ENCODE assay signal across 27 cellular contexts in genomic region chr1:103142466-103142865, GRCh38. TPM values are rescaled to one million over a fixed set of nuclear protein-coding genes. Genes with fewer than 3 reads are reported as not detected.
"Had no signal": no experiment of that assay in that cellular context is flagged by ENCODE, and none has a peak within 500 bp of the region (broad histone marks: within the 10 kb centered on the region; RNA-seq: fewer than 3 reads in every experiment).

No MANE protein-coding gene starts in this region.

- DNase-seq: activated CD4-positive, alpha-beta T cell treated with anti-CD3 and anti-CD28 coated beads, Interleukin-2, amount 10 ng/mL, durations not matched to agents 24 days and 14 days; activated CD4-positive, alpha-beta T cell treated with anti-CD3 and anti-CD28 coated beads, Interleukin-2, amount 50 U/mL, for 4 hours; activated CD8-positive, alpha-beta T cell treated with anti-CD3 and anti-CD28 coated beads, Interleukin-2, amount 10 ng/mL, durations not matched to agents 7 days and 5 days; activated gamma-delta T cell; activated naive CD4-positive, alpha-beta T cell treated with anti-CD3 and anti-CD28 coated beads for 36 hours; activated naive CD8-positive, alpha-beta T cell treated with anti-CD3 and anti-CD28 coated beads, Interleukin-2, amount 50 U/mL, for 24 hours; activated T-cell treated with anti-CD3 and anti-CD28 coated beads, Interleukin-2, amount 50 U/mL, for 24 hours; amniotic stem cell; aorta; IMR-90; NCI-H1105; NCI-H1417 treated with DMSO at 0.1 percent for 48 hours; NCI-H187 treated with DMSO at 0.1 percent for 48 hours; NCI-H2081; NCI-H2171 treated with DMSO at 0.1 percent for 48 hours; NCI-H2227 treated with DMSO at 0.1 percent for 48 hours; NCI-H446 treated with DMSO at 0.1 percent for 48 hours; NCI-H524; SHP77 treated with DMSO at 0.1 percent for 48 hours; T-helper 1 cell; T-helper 2 cell; T-helper 9 cell had no signal

- H3K27ac ChIP-seq: cardiac muscle cell had no signal

- H3K4me3 ChIP-seq: cardiac muscle cell, K562 had no signal

- H3K27me3 ChIP-seq: cardiac muscle cell had no signal

- H3K36me3 ChIP-seq: cardiac muscle cell had no signal

RNA-seq across cellular contexts. Expression of gene COL11A1, which starts 34.1 kb away (rescaled TPM):
- total RNA-seq: activated CD4-positive, alpha-beta T cell treated with anti-CD3 and anti-CD28 coated beads, Interleukin-2, amount 10 ng/mL, durations not matched to agents 24 days and 14 days; activated CD8-positive, alpha-beta T cell treated with anti-CD3 and anti-CD28 coated beads, Interleukin-2, amount 10 ng/mL, durations not matched to agents 7 days and 5 days; activated naive CD4-positive, alpha-beta T cell treated with anti-CD3 and anti-CD28 coated beads for 36 hours; activated naive CD4-positive, alpha-beta T cell treated with anti-CD3 and anti-CD28 coated beads, Interleukin-2, amount 50 U/mL, for 72 hours; activated T-helper 2 cell treated with anti-CD3 and anti-CD28 coated beads, Interferon-gamma antibody, Interleukin-2, Interleukin-4, amounts not matched to agents 10 μg/mL and 5 μg/mL and 100 μg/mL, durations not matched to agents 14 hours and 24 hours and 36 hours; MCF 10A had no signal
- polyA plus RNA-seq: aorta, K562 had no signal
